9 cellular contexts compared by ENCODE assay signal in genomic region chr15:48897144-48897814, GRCh38. TPM values are rescaled to one million over a fixed set of nuclear protein-coding genes. Genes with fewer than 3 reads are reported as not detected.
DNase-seq lines count a peak whose midpoint lies in the region; ATAC-seq and TF ChIP-seq lines count a peak whose summit lies in the region.
"Had no signal": no experiment of that assay in that cellular context is flagged by ENCODE, and none has a peak within 500 bp of the region (broad histone marks: within the 10 kb centered on the region; RNA-seq: fewer than 3 reads in every experiment).

No MANE protein-coding gene starts in this region.

- no peak for DNase-seq in activated naive CD8-positive, alpha-beta T cell treated with anti-CD3 and anti-CD28 coated beads, Interleukin-2, amount 50 U/mL, for 24 hours
- DNase-seq in left cardiac atrium, result no peak
- DNase-seq in activated CD4-positive, alpha-beta memory T cell treated with anti-CD3 and anti-CD28 coated beads, Interleukin-2, amount 10 ng/mL, durations not matched to agents 7 days and 5 days, result no peak
- DNase-seq in body of pancreas, result no peak

- H3K4me3 ChIP-seq in skin epidermis (no peak overlapping the region), body of pancreas (no peak overlapping the region)
- H3K4me3 ChIP-seq: cardiac muscle cell had no signal

- H3K27me3 Mint-ChIP-seq in activated naive CD8-positive, alpha-beta T cell treated with anti-CD3 and anti-CD28 coated beads, Interleukin-2, amount 50 U/mL, for 24 hours, result peaks cover 24% of the 10 kb centered on the region
- peaks cover 28% of the 10 kb centered on the region for H3K27me3 Mint-ChIP-seq in activated CD4-positive, alpha-beta memory T cell treated with anti-CD3 and anti-CD28 coated beads, Interleukin-2, amount 10 ng/mL, durations not matched to agents 7 days and 5 days

- ATAC-seq in GM19023 (IDR thresholded peaks at IDR 0.05; ENCODE audit: unreplicated experiment) (peak; percentile 48), left cardiac atrium (peak; percentile 50 to 84), GM18861 (IDR thresholded peaks at IDR 0.05; ENCODE audit: unreplicated experiment) (no peak), GM21717 (IDR thresholded peaks at IDR 0.05; ENCODE audit: unreplicated experiment) (no peak), body of pancreas (no peak)
- peak; percentile 62 for ATAC-seq in activated naive CD8-positive, alpha-beta T cell treated with anti-CD3 and anti-CD28 coated beads, Interleukin-2, amount 50 U/mL, for 24 hours

- no peaks in the 10 kb centered on the region for H3K9me3 Mint-ChIP-seq in activated naive CD8-positive, alpha-beta T cell treated with anti-CD3 and anti-CD28 coated beads, Interleukin-2, amount 50 U/mL, for 24 hours
- no peaks in the 10 kb centered on the region for H3K9me3 Mint-ChIP-seq in activated CD4-positive, alpha-beta memory T cell treated with anti-CD3 and anti-CD28 coated beads, Interleukin-2, amount 10 ng/mL, durations not matched to agents 7 days and 5 days

- peaks cover 24% of the 10 kb centered on the region for H3K4me1 Mint-ChIP-seq in activated naive CD8-positive, alpha-beta T cell treated with anti-CD3 and anti-CD28 coated beads, Interleukin-2, amount 50 U/mL, for 24 hours
- H3K4me1 Mint-ChIP-seq in activated CD4-positive, alpha-beta memory T cell treated with anti-CD3 and anti-CD28 coated beads, Interleukin-2, amount 10 ng/mL, durations not matched to agents 7 days and 5 days, result peaks cover 13% of the 10 kb centered on the region

- H3K27ac Mint-ChIP-seq in activated naive CD8-positive, alpha-beta T cell treated with anti-CD3 and anti-CD28 coated beads, Interleukin-2, amount 50 U/mL, for 24 hours, result no peak overlapping the region
- H3K27ac Mint-ChIP-seq in activated CD4-positive, alpha-beta memory T cell treated with anti-CD3 and anti-CD28 coated beads, Interleukin-2, amount 10 ng/mL, durations not matched to agents 7 days and 5 days, result no peak overlapping the region

- no peak overlapping the region for H3K4me3 Mint-ChIP-seq in activated naive CD8-positive, alpha-beta T cell treated with anti-CD3 and anti-CD28 coated beads, Interleukin-2, amount 50 U/mL, for 24 hours
- H3K4me3 Mint-ChIP-seq in activated CD4-positive, alpha-beta memory T cell treated with anti-CD3 and anti-CD28 coated beads, Interleukin-2, amount 10 ng/mL, durations not matched to agents 7 days and 5 days, result no peak overlapping the region

- TF ChIP-seq POLR2A in body of pancreas (IDR thresholded peaks at IDR 0.05), result no peak

- 17 to 18% methylated on average over 8 of the region's 8 CpGs for WGBS in body of pancreas, 2 donors

- H3K4me1 ChIP-seq in body of pancreas, result no peaks in the 10 kb centered on the region

- H3K36me3 ChIP-seq in body of pancreas (replicated peaks in 1 of 2; ENCODE audit: insufficient read depth in 1 of 2, low read depth in 2 of 2), result no peaks in the 10 kb centered on the region
- H3K36me3 ChIP-seq: cardiac muscle cell had no signal

- TF ChIP-seq CTCF in body of pancreas (IDR thresholded peaks at IDR 0.05), result no peak

- no peaks in the 10 kb centered on the region for H3K36me3 Mint-ChIP-seq in activated naive CD8-positive, alpha-beta T cell treated with anti-CD3 and anti-CD28 coated beads, Interleukin-2, amount 50 U/mL, for 24 hours (ENCODE audit: low read depth)
- no peaks in the 10 kb centered on the region for H3K36me3 Mint-ChIP-seq in activated CD4-positive, alpha-beta memory T cell treated with anti-CD3 and anti-CD28 coated beads, Interleukin-2, amount 10 ng/mL, durations not matched to agents 7 days and 5 days (ENCODE audit: low read depth)

- intact Hi-C loops in left cardiac atrium (cut with DNase I) (no loop called here), body of pancreas (cut with DNase I) (no loop called here)

- no peaks in the 10 kb centered on the region for H3K9me3 ChIP-seq in body of pancreas

- no peaks in the 10 kb centered on the region for H3K27me3 ChIP-seq in body of pancreas
- H3K27me3 ChIP-seq: cardiac muscle cell had no signal

- H3K27ac ChIP-seq in skin epidermis (peak overlapping the region in 14 of 21 experiments; percentile 3 to 75 (median 49)), body of pancreas (no peak overlapping the region)
- H3K27ac ChIP-seq: cardiac muscle cell had no signal

- POLR2A ChIA-PET in activated CD4-positive, alpha-beta memory T cell treated with anti-CD3 and anti-CD28 coated beads, Interleukin-2, amount 10 ng/mL, durations not matched to agents 7 days and 5 days (lab: Charles Lee), result no interaction called here

- CTCF ChIA-PET in activated CD4-positive, alpha-beta memory T cell treated with anti-CD3 and anti-CD28 coated beads, Interleukin-2, amount 10 ng/mL, durations not matched to agents 7 days and 5 days (lab: Charles Lee), result no interaction called here

RNA-seq across cellular contexts. Expression of gene EID1, which starts 19.3 kb away (rescaled TPM):
- total RNA-seq in left cardiac atrium (100 to 1,000 TPM; 201 to 233 TPM), body of pancreas (100 to 1,000 TPM in 1 of 2 donors, 10 to 100 TPM in 1; 60.0 to 182 TPM)
- 100 to 1,000 TPM in 1 of 2 experiments, 10 to 100 TPM in 1; 99.7 to 102 TPM for total RNA-seq in activated CD4-positive, alpha-beta memory T cell treated with anti-CD3 and anti-CD28 coated beads, Interleukin-2, amount 10 ng/mL, durations not matched to agents 7 days and 5 days

Comparison
In these comparisons a context has a peak if more than half of its experiments do, and no peak if none do; other contexts are left out.
1. ATAC-seq: peak in GM19023 (single experiment), activated naive CD8-positive, alpha-beta T cell treated with anti-CD3 and anti-CD28 coated beads, Interleukin-2, amount 50 U/mL, for 24 hours (single experiment) and left cardiac atrium (2 of 2); none in GM18861 (single experiment), GM21717 (single experiment) and body of pancreas (single experiment).
2. H3K27ac ChIP-seq: peak in skin epidermis (14 of 21); none in body of pancreas (0 of 4).